28 cellular contexts compared by ENCODE assay signal in the genomic region with DNA sequence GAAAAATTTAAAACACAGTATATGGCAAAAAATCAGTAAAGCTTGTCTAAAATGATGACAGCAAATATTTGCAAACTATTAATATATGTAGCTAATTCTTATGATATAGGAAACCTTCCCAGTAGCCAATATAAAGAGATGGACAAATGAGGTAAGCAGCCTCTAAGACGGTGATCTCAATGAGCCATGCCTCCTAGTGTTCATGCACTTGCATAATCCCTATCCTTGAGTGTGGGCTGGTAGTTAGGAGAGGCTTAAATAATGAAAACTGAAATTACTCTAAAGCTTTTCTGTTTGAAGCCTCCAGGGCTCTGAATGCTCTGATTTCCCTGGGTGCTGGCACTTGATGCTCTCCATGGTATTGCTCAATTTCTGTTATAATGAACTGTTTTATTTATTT. TPM values are rescaled to one million over a fixed set of nuclear protein-coding genes. Genes with fewer than 3 reads are reported as not detected.
DNase-seq lines count a peak whose midpoint lies in the region; TF ChIP-seq lines count a peak whose summit lies in the region.
"Had no signal": no experiment of that assay in that cellular context is flagged by ENCODE, and none has a peak within 500 bp of the region (broad histone marks: within the 10 kb centered on the region; RNA-seq: fewer than 3 reads in every experiment).

No MANE protein-coding gene starts in this region.

- H3K79me2 ChIP-seq in GM23248 (ENCODE audit: insufficient read depth), result no peaks in the 10 kb centered on the region

- H3K4me2 ChIP-seq in GM23248 (ENCODE audit: unreplicated experiment), result no peak overlapping the region
- H3K4me2 ChIP-seq: PC-9 had no signal

- H3K4me3 ChIP-seq in GM23248 (no peak overlapping the region), fibroblast of mammary gland (ENCODE audit: control insufficient read depth, low read depth, low read length) (no peak overlapping the region)
- H3K4me3 ChIP-seq: body of pancreas, left ventricle myocardium inferior, PC-9, testis had no signal

- no peaks in the 10 kb centered on the region for H3K36me3 ChIP-seq in GM23248 (ENCODE audit: low read depth)

- 88 to 95% methylated on average over 1 of the region's 1 CpG for WGBS in GM23248 (ENCODE audit: low coverage in 1 of 2, low lambda C conversion rate in 2 of 2, missing lambda C conversion rate in 2 of 2), 2 experiments

- no peaks in the 10 kb centered on the region for H3K27me3 ChIP-seq in GM23248 (replicated peaks; ENCODE audit: insufficient read depth)
- H3K27me3 ChIP-seq: body of pancreas, testis had no signal

- H3K4me1 ChIP-seq in GM23248 (ENCODE audit: insufficient read depth), result no peaks in the 10 kb centered on the region
- H3K4me1 ChIP-seq: body of pancreas, left ventricle myocardium inferior, testis had no signal

- H2AFZ ChIP-seq in GM23248, result no peak overlapping the region
- H2AFZ ChIP-seq: PC-9 had no signal

- no peak for TF ChIP-seq CTCF in fibroblast of mammary gland (conservative IDR thresholded peaks at IDR 0.05; ENCODE audit: control insufficient read depth, insufficient read depth, low read depth, low read length)

- H3K27ac ChIP-seq in GM23248, result no peak overlapping the region
- H3K27ac ChIP-seq: 22Rv1, body of pancreas, C4-2B, left ventricle myocardium inferior, PC-9, testis had no signal

- no peaks in the 10 kb centered on the region for H3K9me3 ChIP-seq in GM23248 (ENCODE audit: low read depth)
- H3K9me3 ChIP-seq: body of pancreas, left ventricle myocardium inferior, testis had no signal

- in situ Hi-C loops in GM23248 (cut with MboI), result no loop called here
- in situ Hi-C loops in KBM-7 (cut with MboI; ENCODE audit: low pct_unique_long_range_greater_than_20kb, low sequenced_read_pairs), result no loop called here

- no peaks in the 10 kb centered on the region; the same call in 1 of the 2 replicates for H4K20me1 ChIP-seq in GM23248 (ENCODE audit: insufficient read depth)

- no peaks in the 10 kb centered on the region for H3K9me2 ChIP-seq in GM23248 (ENCODE audit: insufficient read depth)

- DNase-seq in DMS 273 (lab: John Stamatoyannopoulos, UW; ENCODE audit: unreplicated experiment), result peak; percentile 17
- DNase-seq in DMS 273 treated with DMSO at 0.1 percent for 48 hours (lab: John Stamatoyannopoulos, UW), result no peak
- peak; percentile 13 for DNase-seq in GM23248
- peak; percentile 50 for DNase-seq in amniotic epithelial cell (ENCODE audit: low read depth)
- DNase-seq in fibroblast of mammary gland (ENCODE audit: low read depth), result peak; percentile 26
- no peak for DNase-seq in KBM-7
- DNase-seq in pons (ENCODE audit: low spot score), result no peak
- DNase-seq in hippocampal formation (lab: John Stamatoyannopoulos, UW), result no peak
- DNase-seq: activated CD8-positive, alpha-beta memory T cell treated with anti-CD3 and anti-CD28 coated beads, Interleukin-2, amount 50 U/mL, for 48 hours; activated CD8-positive, alpha-beta T cell treated with anti-CD3 and anti-CD28 coated beads for 36 hours; activated naive CD4-positive, alpha-beta T cell treated with Interleukin-2 at 50 U/mL for 16 hours; body of pancreas; COR-L47; DND-41; islet precursor cell; left ventricle myocardium inferior; NCI-H1694 treated with DMSO at 0.1 percent for 48 hours; NCI-H510A treated with DMSO at 0.1 percent for 48 hours; NK-92 treated with Interleukin-12 subunit alpha and Interleukin-12 subunit beta, amount 100 ng/mL, for 24 hours; PC-9; posterior cingulate gyrus; right cardiac atrium; stimulated activated CD4-positive, alpha-beta T cell treated with anti-CD3 and anti-CD28 coated beads, Interleukin-2, amount 100 ng/mL, for 24 hours; stimulated activated CD8-positive, alpha-beta memory T cell treated with anti-CD3 and anti-CD28 coated beads, Interleukin-4, amount 100 ng/mL, for 48 hours; testis had no signal

- H3K9ac ChIP-seq in GM23248, result no peak overlapping the region

- no peaks in the 10 kb centered on the region for H3F3A ChIP-seq in GM23248 (ENCODE audit: insufficient read depth)

RNA-seq across cellular contexts. Expression of a gene that starts 24.6 kb away (rescaled TPM):
- total RNA-seq in GM23248 (2014; rRNA removed; shearing (Covaris generic)), result 1.8 and 2.3 TPM in 2 replicates
- polyA plus RNA-seq in GM23248 (2016; fragmentation: Nextera tagmentation; extraction: Ambion mirVana), result 3.0 and 3.7 TPM in 2 replicates
- total RNA-seq: HepG2 had no signal
- polyA plus RNA-seq: HepG2 had no signal

RNA-seq across cellular contexts. Expression of a gene that starts 52.6 kb away (rescaled TPM):
- 53.1 and 59.0 TPM in 2 replicates for total RNA-seq in GM23248 (2014; rRNA removed; shearing (Covaris generic))
- polyA plus RNA-seq in GM23248 (2016; fragmentation: Nextera tagmentation; extraction: Ambion mirVana), result 97.8 and 99.7 TPM in 2 replicates

RNA-seq across cellular contexts. Expression of a gene that starts 52.9 kb away (rescaled TPM):
- total RNA-seq in GM23248 (2014; rRNA removed; shearing (Covaris generic)), result 27.1 and 36.6 TPM in 2 replicates
- polyA plus RNA-seq in GM23248 (2016; fragmentation: Nextera tagmentation; extraction: Ambion mirVana), result 20.4 and 26.6 TPM in 2 replicates

Comparison
In these comparisons a context has a peak if more than half of its experiments do, and no peak if none do; other contexts are left out.
1. DNase-seq: peak in DMS 273 (single experiment), GM23248 (single experiment), amniotic epithelial cell (single experiment) and fibroblast of mammary gland (single experiment); none in DMS 273 treated with DMSO at 0.1 percent for 48 hours (single experiment), KBM-7 (single experiment), pons (single experiment) and hippocampal formation (0 of 2).